Comparison of ENCODE assay signal across 24 cellular contexts in genomic region chrX:134426285-134426684, GRCh38.
"Had no signal": no experiment of that assay in that cellular context is flagged by ENCODE, and none has a peak within 500 bp of the region (broad histone marks: within the 10 kb centered on the region; RNA-seq: fewer than 3 reads in every experiment).

No MANE protein-coding gene starts in this region.

- H3K9me3 ChIP-seq: MG63, Peyer's patch, SJCRH30 had no signal

- H3K4me3 ChIP-seq: MG63, Peyer's patch, SJCRH30 had no signal

- H3K27me3 ChIP-seq: MG63, Peyer's patch, SJCRH30 had no signal

- H3K27ac ChIP-seq: Peyer's patch, SJCRH30 had no signal

- H3K4me1 ChIP-seq: Peyer's patch, SJCRH30 had no signal

- ATAC-seq: HepG2, PC-3, Right ventricle myocardium inferior, SK-N-SH treated with all-trans-retinoic acid at 6 μM for 48 hours, T-helper 17 cell had no signal

- DNase-seq: IMR-90, Karpas-422, KG1, MG63, NCI-H1092, NCI-H146, NCI-H1694 treated with DMSO at 0.1 percent for 48 hours, NCI-H1930, NCI-H2171, NCI-H226, NCI-H446, NCI-H510A, NCI-H524 treated with DMSO at 0.1 percent for 48 hours, NCI-H69, NCI-H774, PC-3, Peyer's patch, SHP77 treated with DMSO at 0.1 percent for 48 hours, SJCRH30, T-helper 1 cell, T-helper 17 cell had no signal

- H3K36me3 ChIP-seq: MG63, Peyer's patch had no signal
